In the genomic region with DNA sequence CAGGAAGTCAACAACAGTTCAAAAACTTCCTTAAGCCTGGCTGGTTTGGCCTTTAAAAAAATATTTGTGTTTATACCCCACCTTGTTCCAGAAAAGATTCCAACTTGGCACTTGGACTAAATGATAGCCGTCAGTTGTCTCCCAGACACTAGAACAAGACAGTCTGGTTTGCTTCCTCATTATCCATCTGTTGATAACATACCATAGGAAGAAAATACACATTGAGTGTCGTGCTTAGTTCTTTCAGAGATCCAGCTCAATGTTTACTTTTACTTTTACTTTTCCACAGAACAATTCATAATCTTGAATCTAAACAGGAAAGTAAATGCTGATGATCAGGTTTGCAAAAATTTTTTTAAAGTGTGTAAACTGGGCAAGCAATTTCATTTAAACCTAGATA, we compare ENCODE assay signal across 9 cellular contexts. TPM values are rescaled to one million over a fixed set of nuclear protein-coding genes. Genes with fewer than 3 reads are reported as not detected.
DNase-seq lines count a peak whose midpoint lies in the region; ATAC-seq and TF ChIP-seq lines count a peak whose summit lies in the region.
"Had no signal": no experiment of that assay in that cellular context is flagged by ENCODE, and none has a peak within 500 bp of the region (broad histone marks: within the 10 kb centered on the region; RNA-seq: fewer than 3 reads in every experiment).

No MANE protein-coding gene starts in this region.

- peaks cover 44% of the 10 kb centered on the region for H3K4me1 Mint-ChIP-seq in activated T-cell treated with anti-CD3 and anti-CD28 coated beads, Interleukin-2, amount 50 U/mL, for 24 hours (ENCODE audit: low read depth)
- peaks cover 34% of the 10 kb centered on the region for H3K4me1 Mint-ChIP-seq in T-helper 2 cell treated with Interferon-gamma antibody and Interleukin-4, amounts not matched to agents 5 μg/mL and 100 μg/mL, for 36 hours (ENCODE audit: low read depth)

- peak overlapping the region; percentile 38 for H3K27ac Mint-ChIP-seq in activated T-cell treated with anti-CD3 and anti-CD28 coated beads, Interleukin-2, amount 50 U/mL, for 24 hours
- peak overlapping the region; percentile 70 for H3K27ac Mint-ChIP-seq in T-helper 2 cell treated with Interferon-gamma antibody and Interleukin-4, amounts not matched to agents 5 μg/mL and 100 μg/mL, for 36 hours

- peak overlapping the region; percentile 60 for H3K9ac ChIP-seq in smooth muscle cell (ENCODE audit: low read depth)
- H3K9ac ChIP-seq: BLaER1 had no signal

- H3K27ac ChIP-seq in smooth muscle cell (ENCODE audit: low read depth): peak overlapping the region; percentile 89
- H3K27ac ChIP-seq: BLaER1 had no signal

- peaks cover 15% of the 10 kb centered on the region for H3K36me3 Mint-ChIP-seq in activated T-cell treated with anti-CD3 and anti-CD28 coated beads, Interleukin-2, amount 50 U/mL, for 24 hours (ENCODE audit: low read depth)
- peaks cover 8% of the 10 kb centered on the region for H3K36me3 Mint-ChIP-seq in T-helper 2 cell treated with Interferon-gamma antibody and Interleukin-4, amounts not matched to agents 5 μg/mL and 100 μg/mL, for 36 hours (ENCODE audit: low read depth)

- no peak overlapping the region for H3K4me3 Mint-ChIP-seq in activated T-cell treated with anti-CD3 and anti-CD28 coated beads, Interleukin-2, amount 50 U/mL, for 24 hours
- H3K4me3 Mint-ChIP-seq in T-helper 2 cell treated with Interferon-gamma antibody and Interleukin-4, amounts not matched to agents 5 μg/mL and 100 μg/mL, for 36 hours: peak overlapping the region; percentile 49

- no peaks in the 10 kb centered on the region for H3K27me3 Mint-ChIP-seq in activated T-cell treated with anti-CD3 and anti-CD28 coated beads, Interleukin-2, amount 50 U/mL, for 24 hours
- H3K27me3 Mint-ChIP-seq in T-helper 2 cell treated with Interferon-gamma antibody and Interleukin-4, amounts not matched to agents 5 μg/mL and 100 μg/mL, for 36 hours (ENCODE audit: low read depth): no peaks in the 10 kb centered on the region

- H2AFZ ChIP-seq in smooth muscle cell (ENCODE audit: low read depth): peak overlapping the region; percentile 87

- H3K79me2 ChIP-seq in smooth muscle cell (ENCODE audit: low read depth): peaks cover 21% of the 10 kb centered on the region

- no peak for TF ChIP-seq CTCF in smooth muscle cell (IDR thresholded peaks at IDR 0.05; ENCODE audit: borderline replicate concordance, insufficient read depth, poor library complexity, severe bottlenecking)

- H3K4me1 ChIP-seq in smooth muscle cell (ENCODE audit: low read depth): peaks cover 26% of the 10 kb centered on the region

- H3F3A ChIP-seq in smooth muscle cell (ENCODE audit: low read depth): peaks cover 17% of the 10 kb centered on the region

- no peaks in the 10 kb centered on the region for H3K9me3 ChIP-seq in smooth muscle cell (replicated peaks; ENCODE audit: low read depth)
- H3K9me3 ChIP-seq in MG63: no peaks in the 10 kb centered on the region
- H3K9me3 ChIP-seq: BLaER1 had no signal

- WGBS in smooth muscle cell (ENCODE audit: low lambda C conversion rate): 3% methylated on average over 2 of the region's 2 CpGs

- no peak for ATAC-seq in GM18498 (IDR thresholded peaks at IDR 0.05; ENCODE audit: unreplicated experiment)

- H3K36me3 ChIP-seq in smooth muscle cell (ENCODE audit: low read depth) (no peaks in the 10 kb centered on the region), MG63 (no peaks in the 10 kb centered on the region)
- H3K36me3 ChIP-seq: BLaER1 had no signal

- H3K9me3 Mint-ChIP-seq in activated T-cell treated with anti-CD3 and anti-CD28 coated beads, Interleukin-2, amount 50 U/mL, for 24 hours: no peaks in the 10 kb centered on the region
- no peaks in the 10 kb centered on the region for H3K9me3 Mint-ChIP-seq in T-helper 2 cell treated with Interferon-gamma antibody and Interleukin-4, amounts not matched to agents 5 μg/mL and 100 μg/mL, for 36 hours

- DNase-seq in activated T-cell treated with anti-CD3 and anti-CD28 coated beads, Interleukin-2, amount 50 U/mL, for 24 hours: no peak
- no peak for DNase-seq in activated T-cell treated with anti-CD3 and anti-CD28 coated beads, Interleukin-2, amount 50 U/mL, for 48 hours
- no peak for DNase-seq in T-helper 2 cell treated with Interferon-gamma antibody and Interleukin-4, amounts not matched to agents 5 μg/mL and 100 μg/mL, for 36 hours (ENCODE audit: low spot score)
- peak; percentile 20 for DNase-seq in fibroblast of peridontal ligament (ENCODE audit: extremely low read depth)
- no peak for DNase-seq in smooth muscle cell (lab: John Stamatoyannopoulos, UW; ENCODE audit: unreplicated experiment)
- DNase-seq in occipital lobe (lab: John Stamatoyannopoulos, UW): no peak
- DNase-seq in MG63: no peak

- H4K20me1 ChIP-seq in smooth muscle cell (ENCODE audit: low read depth): peaks cover 9% of the 10 kb centered on the region

- H3K4me3 ChIP-seq in smooth muscle cell: peak overlapping the region; percentile 19
- no peak overlapping the region for H3K4me3 ChIP-seq in MG63
- H3K4me3 ChIP-seq: BLaER1 had no signal

- peak overlapping the region; percentile 70 for H3K4me2 ChIP-seq in smooth muscle cell
- H3K4me2 ChIP-seq: BLaER1 had no signal

- H3K27me3 ChIP-seq in smooth muscle cell (ENCODE audit: low read depth) (no peaks in the 10 kb centered on the region), MG63 (no peaks in the 10 kb centered on the region)
- H3K27me3 ChIP-seq: BLaER1 had no signal

RNA-seq across cellular contexts. Expression of gene VPS54, which starts 2.4 kb away (rescaled TPM):
- 36.9 and 40.8 TPM in 2 replicates for total RNA-seq in smooth muscle cell
- 12.8 and 13.2 TPM in 2 replicates for polyA plus RNA-seq in smooth muscle cell
- 43.5 TPM for total RNA-seq in occipital lobe
- 14.6 and 19.1 TPM in 2 replicates for total RNA-seq in MG63 (2014; rRNA removed; shearing (Covaris generic); ENCODE audit: low replicate concordance)
